ENCODE assay signal across 8 cellular contexts in the genomic region with DNA sequence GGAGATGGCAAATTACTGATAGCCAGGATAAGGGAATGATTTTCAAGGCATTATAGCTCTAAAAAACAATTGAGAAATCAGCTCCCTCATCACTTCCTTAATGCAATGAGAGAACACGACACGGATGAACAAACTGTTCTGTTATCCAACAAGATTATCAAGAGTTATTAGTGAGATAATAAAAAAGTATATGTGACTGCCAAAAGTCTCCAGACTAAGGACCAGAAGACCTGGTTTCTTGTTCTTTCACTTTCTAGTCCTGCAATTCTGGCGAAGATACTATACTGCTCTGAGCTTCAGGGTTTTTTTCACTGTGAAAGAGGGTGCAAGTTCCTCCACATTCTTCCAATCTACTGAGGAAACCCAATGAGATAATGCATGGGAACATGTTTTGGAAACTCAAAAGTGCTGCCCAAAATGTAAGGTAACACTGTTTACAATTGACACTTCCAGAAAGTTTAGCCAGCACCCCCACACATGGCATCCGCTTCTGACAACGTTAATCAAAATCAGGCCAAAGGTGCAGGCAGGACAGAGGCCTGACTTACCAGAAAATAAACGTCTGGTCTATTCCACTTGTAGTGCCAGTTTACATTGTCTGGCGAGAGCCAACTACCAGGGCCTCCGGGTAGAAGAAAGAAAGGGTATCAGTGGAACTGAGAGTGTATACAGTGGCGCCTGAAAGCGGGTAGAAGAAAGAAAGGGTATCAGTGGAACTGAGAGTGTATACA. TPM values are rescaled to one million over a fixed set of nuclear protein-coding genes. Genes with fewer than 3 reads are reported as not detected.
DNase-seq lines count a peak whose midpoint lies in the region; ATAC-seq and TF ChIP-seq lines count a peak whose summit lies in the region.

No MANE protein-coding gene starts in this region.

- H4K20me1 ChIP-seq in KMS-11 (ENCODE audit: insufficient read depth): no peaks in the 10 kb centered on the region

- H3K36me3 ChIP-seq in KMS-11 (ENCODE audit: insufficient read depth): no peaks in the 10 kb centered on the region

- TF ChIP-seq CTCF in CD14-positive monocyte (IDR thresholded peaks at IDR 0.05): no peak
- TF ChIP-seq CTCF in KMS-11 (conservative IDR thresholded peaks at IDR 0.05; ENCODE audit: low read depth, low read length): no peak
- no peak for TF ChIP-seq CTCF in natural killer cell (IDR thresholded peaks at IDR 0.05)

- peak overlapping the region in 4 of 7 donors; percentile 10 to 50 (median 34) for H3K27ac Mint-ChIP-seq in CD14-positive monocyte
- H3K27ac Mint-ChIP-seq in natural killer cell: peak overlapping the region; percentile 88 to 94

- H3K4me3 ChIP-seq in KMS-11 (IDR thresholded peaks at IDR 0.05; ENCODE audit: insufficient read depth, low read depth, low read length): no peak overlapping the region

- H3K9ac ChIP-seq in KMS-11: no peak overlapping the region

- H3K36me3 Mint-ChIP-seq in CD14-positive monocyte (peaks cover 24 to 32% of the 10 kb centered on the region in 2 donors), natural killer cell (peaks cover 15% of the 10 kb centered on the region)

- H2AFZ ChIP-seq in KMS-11 (ENCODE audit: low read depth): peak overlapping the region; percentile 75

- H3K79me2 ChIP-seq in KMS-11 (ENCODE audit: insufficient read depth, low read depth): no peaks in the 10 kb centered on the region; the same call in 1 of the 2 replicates

- H3K27me3 Mint-ChIP-seq in CD14-positive monocyte (ENCODE audit: low read depth in 3 of 3) (peaks cover 0 to 2% (median 1%) of the 10 kb centered on the region in 3 donors), natural killer cell (ENCODE audit: low read depth in 2 of 2) (no peaks in the 10 kb centered on the region)

- H3K27me3 ChIP-seq in KMS-11 (ENCODE audit: insufficient read depth, low read depth): no peaks in the 10 kb centered on the region

- peaks cover 18% of the 10 kb centered on the region for H3K4me1 ChIP-seq in KMS-11 (ENCODE audit: low read depth, poor library complexity, severe bottlenecking)

- peak overlapping the region; percentile 32 for H3K27ac ChIP-seq in KMS-11

- H3K9me3 Mint-ChIP-seq in CD14-positive monocyte (no peaks in the 10 kb centered on the region), natural killer cell (no peaks in the 10 kb centered on the region)

- H3K4me1 Mint-ChIP-seq in CD14-positive monocyte: peaks cover 37% of the 10 kb centered on the region
- peaks cover 29% of the 10 kb centered on the region in 2 donors for H3K4me1 Mint-ChIP-seq in natural killer cell

- H3K4me3 Mint-ChIP-seq in CD14-positive monocyte (peak overlapping the region; percentile 53 to 77), natural killer cell (peak overlapping the region; percentile 86)

- intact Hi-C loops in CD14-positive monocyte (cut with micrococcal nuclease): no loop called here
- intact Hi-C loops in natural killer cell (cut with micrococcal nuclease): no loop called here

- H3K4me2 ChIP-seq in KMS-11: peak overlapping the region; percentile 45; the same call in 1 of the 2 replicates

- DNase-seq in CD14-positive monocyte (ENCODE audit: low spot score) (no peak), cerebellar cortex (ENCODE audit: low spot score) (peak; percentile 22), natural killer cell (no peak), NCI-H345 treated with DMSO at 0.1 percent for 48 hours (lab: John Stamatoyannopoulos, UW; ENCODE audit: unreplicated experiment) (no peak), NCI-H774 (lab: John Stamatoyannopoulos, UW) (no peak)
- no peak for DNase-seq in NK-92 treated with Interleukin-12 subunit alpha and Interleukin-12 subunit beta, amount 100 ng/mL, for 24 hours (lab: John Stamatoyannopoulos, UW)

- ATAC-seq in natural killer cell (no peak), HG02840 (IDR thresholded peaks at IDR 0.05; ENCODE audit: low FRiP score, unreplicated experiment) (no peak)

RNA-seq across cellular contexts. Expression of a gene that starts 35.6 kb away (rescaled TPM):
- polyA plus RNA-seq in CD14-positive monocyte: under 1 TPM in 1 of 2 donors, not detected in 1; 0.03 TPM
- total RNA-seq in natural killer cell: 1 to 10 TPM in 2 of 3 donors, under 1 TPM in 1; 0.85 to 1.5 (median 1.3) TPM
